8 cellular contexts compared by ENCODE assay signal in genomic region chr1:109397451-109398342, GRCh38. TPM values are rescaled to one million over a fixed set of nuclear protein-coding genes. Genes with fewer than 3 reads are reported as not detected.
DNase-seq lines count a peak whose midpoint lies in the region; ATAC-seq and TF ChIP-seq lines count a peak whose summit lies in the region.

Gene SORT1, minus strand, starts transcription at chr1:109397918. Its CDS starts 26 bp downstream, at chr1:109397892.

- peak within 1 kb of the TSS; percentile 74 for H2AFZ ChIP-seq in parathyroid adenoma

- peaks cover 15 to 59% (median 45%) of the 10 kb centered on the region in 12 donors for H3K4me1 ChIP-seq in heart left ventricle
- H3K4me1 ChIP-seq in parathyroid adenoma, result peaks cover 5% of the 10 kb centered on the region
- H3K4me1 ChIP-seq in tibial artery, result peaks cover 0 to 54% (median 26%) of the 10 kb centered on the region in 4 donors

- 0 to 1% (median 1%) methylated on average over 42 to 121 of the region's 121 CpGs for WGBS in heart left ventricle, 4 donors

- peaks cover 60% of the 10 kb centered on the region for H3K4me1 Mint-ChIP-seq in HFFc6 (ENCODE audit: low read depth)
- peaks cover 9% of the 10 kb centered on the region for H3K4me1 Mint-ChIP-seq in T-helper 1 cell treated with Interleukin-12 subunit alpha and Interleukin-12 subunit beta and Interleukin-4 antibody, amounts not matched to agents 30 μg/mL and 1 μg/mL, for 36 hours (ENCODE audit: low read depth)

- H3K27ac ChIP-seq in heart left ventricle (peak within 1 kb of the TSS; percentile 38 to 95 (median 88)), parathyroid adenoma (no peak within 1 kb of the TSS), tibial artery (peak within 1 kb of the TSS; percentile 82 to 87)

- peak within 1 kb of the TSS; percentile 91 for H3K4me3 Mint-ChIP-seq in HFFc6
- peak within 1 kb of the TSS; percentile 84 for H3K4me3 Mint-ChIP-seq in T-helper 1 cell treated with Interleukin-12 subunit alpha and Interleukin-12 subunit beta and Interleukin-4 antibody, amounts not matched to agents 30 μg/mL and 1 μg/mL, for 36 hours

- H3K27me3 ChIP-seq in heart left ventricle, result no peaks in the 10 kb centered on the region
- H3K27me3 ChIP-seq in parathyroid adenoma (ENCODE audit: control insufficient read depth, insufficient read depth, low read length), result no peaks in the 10 kb centered on the region
- no peaks in the 10 kb centered on the region for H3K27me3 ChIP-seq in tibial artery

- peak; percentile 10 to 74 for TF ChIP-seq POLR2A in heart left ventricle (IDR thresholded peaks at IDR 0.05)

- no peaks in the 10 kb centered on the region for H3K79me2 ChIP-seq in parathyroid adenoma

- peak within 1 kb of the TSS; percentile 22 to 78 (median 66) for H3K4me3 ChIP-seq in heart left ventricle
- peak within 1 kb of the TSS; percentile 66 for H3K4me3 ChIP-seq in parathyroid adenoma (ENCODE audit: low read depth, low read length)
- peak within 1 kb of the TSS; percentile 66 to 69 for H3K4me3 ChIP-seq in tibial artery

- H3K9me3 Mint-ChIP-seq in HFFc6, result no peaks in the 10 kb centered on the region
- no peaks in the 10 kb centered on the region for H3K9me3 Mint-ChIP-seq in T-helper 1 cell treated with Interleukin-12 subunit alpha and Interleukin-12 subunit beta and Interleukin-4 antibody, amounts not matched to agents 30 μg/mL and 1 μg/mL, for 36 hours

- no peaks in the 10 kb centered on the region for H3K36me3 Mint-ChIP-seq in HFFc6 (ENCODE audit: low read depth)
- H3K36me3 Mint-ChIP-seq in T-helper 1 cell treated with Interleukin-12 subunit alpha and Interleukin-12 subunit beta and Interleukin-4 antibody, amounts not matched to agents 30 μg/mL and 1 μg/mL, for 36 hours (ENCODE audit: low read depth), result peaks cover 12% of the 10 kb centered on the region

- H3K4me2 ChIP-seq in parathyroid adenoma (ENCODE audit: low read length), result peak within 1 kb of the TSS; percentile 80

- H3K9ac ChIP-seq in parathyroid adenoma, result no peak within 1 kb of the TSS

- H3K27me3 Mint-ChIP-seq in HFFc6 (ENCODE audit: insufficient read depth), result no peaks in the 10 kb centered on the region; the same call in 1 of the 2 replicates
- H3K27me3 Mint-ChIP-seq in T-helper 1 cell treated with Interleukin-12 subunit alpha and Interleukin-12 subunit beta and Interleukin-4 antibody, amounts not matched to agents 30 μg/mL and 1 μg/mL, for 36 hours (ENCODE audit: low read depth), result peaks cover 57% of the 10 kb centered on the region

- H3K36me3 ChIP-seq in heart left ventricle (peaks cover 0 to 28% (median 15%) of the 10 kb centered on the region in 9 donors), parathyroid adenoma (ENCODE audit: control insufficient read depth, insufficient read depth, low read length) (no peaks in the 10 kb centered on the region), tibial artery (peaks cover 0 to 12% (median 11%) of the 10 kb centered on the region in 3 donors)

- ATAC-seq in heart left ventricle, result peak; percentile 88 to 95 (median 92)

- DNase-seq in ELF-1 (ENCODE audit: low read depth, low spot score) (peak; percentile 98), HFFc6 (peak; percentile 73), NCI-H1417 treated with DMSO at 0.1 percent for 48 hours (lab: John Stamatoyannopoulos, UW) (peak; percentile 92), amniotic stem cell (lab: John Stamatoyannopoulos, UW) (peak; percentile 52), heart left ventricle (peak; percentile 90 to 93 (median 92)), tibial artery (peak; percentile 83 to 93)

- intact Hi-C loops in heart left ventricle (cut with DNase I), result loop anchor here (1.0 to 10.0 kb wide), 11 partner anchors 35 to 135 kb away; partner anchors contain the start of gene PSRC1 (in 2 of the 10)
- intact Hi-C loops in tibial artery (cut with DNase I; ENCODE audit: low total_unique reads), result loop anchor here (2.0 to 5.0 kb wide), 2 partner anchors 45 to 121 kb away; no protein-coding TSS in a partner anchor

- peak within 1 kb of the TSS; percentile 50 for H3K27ac Mint-ChIP-seq in HFFc6
- no peak within 1 kb of the TSS for H3K27ac Mint-ChIP-seq in T-helper 1 cell treated with Interleukin-12 subunit alpha and Interleukin-12 subunit beta and Interleukin-4 antibody, amounts not matched to agents 30 μg/mL and 1 μg/mL, for 36 hours

- TF ChIP-seq CTCF in HFFc6 (IDR thresholded peaks at IDR 0.05), result no peak
- peak in 3 of 12 donors; percentile 11 to 25 (median 24) for TF ChIP-seq CTCF in heart left ventricle (IDR thresholded peaks at IDR 0.05)
- no peak for TF ChIP-seq CTCF in parathyroid adenoma (IDR thresholded peaks at IDR 0.05)
- no peak for TF ChIP-seq CTCF in tibial artery (IDR thresholded peaks at IDR 0.05)

- H3K9me3 ChIP-seq in heart left ventricle (no peaks in the 10 kb centered on the region), parathyroid adenoma (ENCODE audit: control insufficient read depth, low read length) (no peaks in the 10 kb centered on the region), tibial artery (no peaks in the 10 kb centered on the region)

RNA-seq across cellular contexts. Expression of gene SORT1, which starts in this region (rescaled TPM):
- total RNA-seq in HFFc6 (2021; fragmentation: NEBNext Ultra II Directional; extraction: Animal tissue kit (Norgen Biotek cat#: 25700)), result 10 to 100 TPM; 51.6 to 78.4 (median 58.5) TPM
- 100 to 1,000 TPM in 7 of 9 donors, 10 to 100 TPM in 2; 75.5 to 346 (median 165) TPM for total RNA-seq in heart left ventricle
- 100 to 1,000 TPM in 1 of 2 donors, 10 to 100 TPM in 1; 36.9 to 133 TPM for polyA plus RNA-seq in heart left ventricle
